9 cellular contexts compared by ENCODE assay signal in genomic region chr1:182602945-182603645, GRCh38. TPM values are rescaled to one million over a fixed set of nuclear protein-coding genes. Genes with fewer than 3 reads are reported as not detected.
A peak's percentile ranks its signal among the peaks of the same experiment; 100 is the strongest.
DNase-seq lines count a peak whose midpoint lies in the region; ATAC-seq and TF ChIP-seq lines count a peak whose summit lies in the region.
"Had no signal": no experiment of that assay in that cellular context is flagged by ENCODE, and none has a peak within 500 bp of the region (broad histone marks: within the 10 kb centered on the region; RNA-seq: fewer than 3 reads in every experiment).

No MANE protein-coding gene starts in this region.

- H3K27ac ChIP-seq in OCI-LY3 (ENCODE audit: low read length) (no peak overlapping the region), skeletal muscle tissue (ENCODE audit: low read depth, low read length) (peak overlapping the region; percentile 75)

- peak overlapping the region; percentile 72 for H3K9ac ChIP-seq in OCI-LY3 (ENCODE audit: low read length)
- peak overlapping the region; percentile 33 for H3K9ac ChIP-seq in endocrine pancreas (ENCODE audit: control insufficient read depth, insufficient read depth, low read length)
- peak overlapping the region; percentile 25 to 61 (median 55) for H3K9ac ChIP-seq in skeletal muscle tissue (ENCODE audit: low read depth in 1 of 3, low read length in 3 of 3)

- H3K79me2 ChIP-seq in OCI-LY3 (ENCODE audit: low read length) = peaks cover 11% of the 10 kb centered on the region

- no peak for DNase-seq in DMS 273 treated with DMSO at 0.1 percent for 48 hours (lab: John Stamatoyannopoulos, UW)
- DNase-seq: amniotic stem cell, nephron progenitor cell had no signal

- H3K27me3 ChIP-seq in OCI-LY3 (ENCODE audit: low read depth, low read length) (peaks cover 13% of the 10 kb centered on the region), endocrine pancreas (ENCODE audit: control insufficient read depth, insufficient read depth, low read length) (no peaks in the 10 kb centered on the region), skeletal muscle tissue (ENCODE audit: control insufficient read depth in 3 of 3, insufficient read depth in 3 of 3, low read length in 3 of 3) (no peaks in the 10 kb centered on the region)

- peak overlapping the region; percentile 86 for H3K4me3 ChIP-seq in OCI-LY3 (ENCODE audit: low read length)
- H3K4me3 ChIP-seq in endocrine pancreas (ENCODE audit: control insufficient read depth, insufficient read depth, low read length) = peak overlapping the region; percentile 75
- H3K4me3 ChIP-seq in skeletal muscle tissue (ENCODE audit: low read length in 3 of 3) = peak overlapping the region; percentile 57 to 82 (median 74)

- TF ChIP-seq CTCF in OCI-LY3 (IDR thresholded peaks at IDR 0.05; ENCODE audit: low read depth, low read length) = no peak

- TF ChIP-seq POLR2A in GM19099 (IDR thresholded peaks at IDR 0.05; ENCODE audit: extremely low read depth, insufficient read length, low read depth) = peak; percentile 1

- H3K4me1 ChIP-seq in OCI-LY3 (ENCODE audit: low read length) (peaks cover 18% of the 10 kb centered on the region), endocrine pancreas (ENCODE audit: control insufficient read depth, insufficient read depth, low read length) (peaks cover 7% of the 10 kb centered on the region), skeletal muscle tissue (ENCODE audit: control insufficient read depth in 3 of 3, insufficient read depth in 3 of 3, low read length in 3 of 3) (peaks cover 53 to 62% (median 57%) of the 10 kb centered on the region in 3 donors)

- H3K9me3 ChIP-seq in OCI-LY3 (ENCODE audit: insufficient read depth, low read length) = no peaks in the 10 kb centered on the region
- H3K9me3 ChIP-seq in endocrine pancreas (ENCODE audit: control insufficient read depth, low read length) = no peaks in the 10 kb centered on the region
- H3K9me3 ChIP-seq in skeletal muscle tissue (ENCODE audit: control insufficient read depth in 3 of 3, low read length in 3 of 3) = no peaks in the 10 kb centered on the region

- ATAC-seq in GM21529 (IDR thresholded peaks at IDR 0.05; ENCODE audit: unreplicated experiment) = no peak
- no peak for ATAC-seq in HG03521 (IDR thresholded peaks at IDR 0.05; ENCODE audit: unreplicated experiment)

- H2AFZ ChIP-seq in OCI-LY3 (ENCODE audit: low read depth, low read length) = no peak overlapping the region

- peaks cover 33% of the 10 kb centered on the region for H3K36me3 ChIP-seq in OCI-LY3 (replicated peaks; ENCODE audit: low read depth, low read length)
- H3K36me3 ChIP-seq in endocrine pancreas (ENCODE audit: control insufficient read depth, insufficient read depth, low read length) = no peaks in the 10 kb centered on the region
- peaks cover 7 to 17% (median 13%) of the 10 kb centered on the region in 3 donors for H3K36me3 ChIP-seq in skeletal muscle tissue (ENCODE audit: control insufficient read depth in 3 of 3, insufficient read depth in 3 of 3, low read length in 3 of 3)

- H4K20me1 ChIP-seq in OCI-LY3 (ENCODE audit: insufficient read depth, low read length) = no peaks in the 10 kb centered on the region

- peak overlapping the region; percentile 93 for H3K4me2 ChIP-seq in OCI-LY3 (ENCODE audit: low read length)

RNA-seq across cellular contexts. Expression of gene RGS16, which starts 1.1 kb away (rescaled TPM):
- total RNA-seq in skeletal muscle tissue = 7.8 TPM

RNA-seq across cellular contexts. Expression of gene RNASEL, which starts 14.0 kb away (rescaled TPM):
- total RNA-seq in skeletal muscle tissue = 4.2 TPM
